In genomic region chr9:130912932-130913598, GRCh38 we compare ENCODE assay signal across 12 cellular contexts. TPM values are rescaled to one million over a fixed set of nuclear protein-coding genes. Genes with fewer than 3 reads are reported as not detected.
DNase-seq lines count a peak whose midpoint lies in the region; FAIRE-seq and TF ChIP-seq lines count a peak whose summit lies in the region.
"Had no signal": no experiment of that assay in that cellular context is flagged by ENCODE, and none has a peak within 500 bp of the region (broad histone marks: within the 10 kb centered on the region; RNA-seq: fewer than 3 reads in every experiment).

No MANE protein-coding gene starts in this region.

- CTCF ChIA-PET in activated naive CD4-positive, alpha-beta T cell treated with anti-CD3 and anti-CD28 coated beads, Interleukin-2, amount 10 ng/mL, durations not matched to agents 7 days and 5 days (lab: Charles Lee), result no interaction called here

- no peaks in the 10 kb centered on the region for H3K9me3 ChIP-seq in astrocyte (ENCODE audit: insufficient read depth, low read depth, low read length)

- H3K4me1 Mint-ChIP-seq in astrocyte (ENCODE audit: low read depth, unreplicated experiment), result no peaks in the 10 kb centered on the region
- H3K4me1 Mint-ChIP-seq in activated naive CD4-positive, alpha-beta T cell treated with anti-CD3 and anti-CD28 coated beads, Interleukin-2, amount 10 ng/mL, durations not matched to agents 7 days and 5 days, result no peaks in the 10 kb centered on the region

- H3K4me2 ChIP-seq in astrocyte (ENCODE audit: low read length), result peak overlapping the region; percentile 75

- no peaks in the 10 kb centered on the region for H4K20me1 ChIP-seq in astrocyte (ENCODE audit: insufficient read depth, low read length)

- FAIRE-seq in astrocyte (lab: Jason Lieb, UNC), result no peak
- FAIRE-seq: GM18507 had no signal

- peak overlapping the region; percentile 76 for H3K9ac ChIP-seq in astrocyte (ENCODE audit: low read length)

- no peak for TF ChIP-seq CTCF in astrocyte (IDR thresholded peaks at IDR 0.05; ENCODE audit: insufficient read depth, low read depth, low read length)

- H2AFZ ChIP-seq in astrocyte (ENCODE audit: low read depth, low read length), result peak overlapping the region; percentile 69

- H3K27ac ChIP-seq in astrocyte (ENCODE audit: low read depth, low read length), result peak overlapping the region; percentile 47

- DNase-seq in GOT3 (lab: John Stamatoyannopoulos, UW) (peak; percentile 25), astrocyte (ENCODE audit: low read depth) (peak; percentile 64), hypothalamus (lab: John Stamatoyannopoulos, UW) (peak in 35 of 51 donors; percentile 8 to 78 (median 43)), stromal cell of bone marrow (ENCODE audit: low read depth) (peak; percentile 72), NOMO-1 treated with DMSO at 0.1 percent for 48 hours (lab: John Stamatoyannopoulos, UW; ENCODE audit: unreplicated experiment) (no peak), SKM-1 (lab: John Stamatoyannopoulos, UW; ENCODE audit: unreplicated experiment) (no peak), inferior parietal cortex (ENCODE audit: extremely low spot score) (no peak)
- DNase-seq in activated naive CD4-positive, alpha-beta T cell treated with anti-CD3 and anti-CD28 coated beads, Interleukin-2, amount 10 ng/mL, durations not matched to agents 7 days and 5 days, result no peak

- H3K9me3 Mint-ChIP-seq in astrocyte (ENCODE audit: unreplicated experiment), result no peaks in the 10 kb centered on the region
- no peaks in the 10 kb centered on the region for H3K9me3 Mint-ChIP-seq in activated naive CD4-positive, alpha-beta T cell treated with anti-CD3 and anti-CD28 coated beads, Interleukin-2, amount 10 ng/mL, durations not matched to agents 7 days and 5 days
- H3K9me3 Mint-ChIP-seq: T-helper 1 cell treated with Interleukin-12 subunit alpha and Interleukin-12 subunit beta and Interleukin-4 antibody, amounts not matched to agents 30 μg/mL and 1 μg/mL, for 36 hours had no signal

- H3K36me3 Mint-ChIP-seq in astrocyte (ENCODE audit: low read depth, unreplicated experiment), result no peaks in the 10 kb centered on the region
- H3K36me3 Mint-ChIP-seq in activated naive CD4-positive, alpha-beta T cell treated with anti-CD3 and anti-CD28 coated beads, Interleukin-2, amount 10 ng/mL, durations not matched to agents 7 days and 5 days, result no peaks in the 10 kb centered on the region
- H3K36me3 Mint-ChIP-seq: activated naive CD8-positive, alpha-beta T cell had no signal

- peaks cover 14% of the 10 kb centered on the region for H3K4me1 ChIP-seq in astrocyte (ENCODE audit: insufficient read depth, low read length)

- no peak overlapping the region for H3K27ac Mint-ChIP-seq in astrocyte (ENCODE audit: unreplicated experiment)
- H3K27ac Mint-ChIP-seq in activated naive CD4-positive, alpha-beta T cell treated with anti-CD3 and anti-CD28 coated beads, Interleukin-2, amount 10 ng/mL, durations not matched to agents 7 days and 5 days, result no peak overlapping the region
- H3K27ac Mint-ChIP-seq: activated naive CD8-positive, alpha-beta T cell; T-helper 1 cell treated with Interleukin-12 subunit alpha and Interleukin-12 subunit beta and Interleukin-4 antibody, amounts not matched to agents 30 μg/mL and 1 μg/mL, for 36 hours had no signal

- peaks cover 3% of the 10 kb centered on the region for H3K27me3 ChIP-seq in astrocyte (ENCODE audit: insufficient read depth, low read length)

- H3K36me3 ChIP-seq in astrocyte (ENCODE audit: insufficient read depth, low read length), result no peaks in the 10 kb centered on the region

- no peak overlapping the region for H3K4me3 Mint-ChIP-seq in astrocyte (ENCODE audit: unreplicated experiment)
- H3K4me3 Mint-ChIP-seq in activated naive CD4-positive, alpha-beta T cell treated with anti-CD3 and anti-CD28 coated beads, Interleukin-2, amount 10 ng/mL, durations not matched to agents 7 days and 5 days, result no peak overlapping the region
- H3K4me3 Mint-ChIP-seq: activated naive CD8-positive, alpha-beta T cell; T-helper 1 cell treated with Interleukin-12 subunit alpha and Interleukin-12 subunit beta and Interleukin-4 antibody, amounts not matched to agents 30 μg/mL and 1 μg/mL, for 36 hours had no signal

- H3K4me3 ChIP-seq in astrocyte (ENCODE audit: insufficient read depth, low read depth, low read length), result peak overlapping the region; percentile 38

- H3K27me3 Mint-ChIP-seq in astrocyte (ENCODE audit: low read depth, unreplicated experiment), result peaks cover 40% of the 10 kb centered on the region
- peaks cover 7% of the 10 kb centered on the region for H3K27me3 Mint-ChIP-seq in activated naive CD4-positive, alpha-beta T cell treated with anti-CD3 and anti-CD28 coated beads, Interleukin-2, amount 10 ng/mL, durations not matched to agents 7 days and 5 days
- H3K27me3 Mint-ChIP-seq: activated naive CD8-positive, alpha-beta T cell had no signal

- H3K79me2 ChIP-seq in astrocyte (ENCODE audit: insufficient read depth, low read length), result no peaks in the 10 kb centered on the region

RNA-seq across cellular contexts. Expression of gene QRFP, which starts 16.5 kb away (rescaled TPM):
- total RNA-seq in astrocyte, result not detected in 2 replicates

RNA-seq across cellular contexts. Expression of gene FIBCD1, which starts 26.0 kb away (rescaled TPM):
- total RNA-seq in astrocyte, result 0.66 and 1.6 TPM in 2 replicates
- total RNA-seq: liver had no signal

Comparison
In these comparisons a context has a peak if more than half of its experiments do, and no peak if none do; other contexts are left out.
1. DNase-seq: peak in GOT3 (single experiment), astrocyte (single experiment), hypothalamus (35 of 51) and stromal cell of bone marrow (single experiment); none in NOMO-1 treated with DMSO at 0.1 percent for 48 hours (single experiment), activated naive CD4-positive, alpha-beta T cell treated with anti-CD3 and anti-CD28 coated beads, Interleukin-2, amount 10 ng/mL, durations not matched to agents 7 days and 5 days (single experiment), SKM-1 (single experiment) and inferior parietal cortex (single experiment).